In genomic region chr16:75622762-75623605, GRCh38 we compare ENCODE assay signal across 8 cellular contexts. TPM values are rescaled to one million over a fixed set of nuclear protein-coding genes. Genes with fewer than 3 reads are reported as not detected.
DNase-seq lines count a peak whose midpoint lies in the region; ATAC-seq, FAIRE-seq and TF ChIP-seq lines count a peak whose summit lies in the region.

Gene ADAT1, minus strand, starts transcription at chr16:75623281. Its CDS starts 2,482 bp downstream, at chr16:75620799.

- ATAC-seq in HG02840 (IDR thresholded peaks at IDR 0.05; ENCODE audit: low FRiP score, unreplicated experiment): peak; percentile 90
- ATAC-seq in T-cell (replicated peaks in 1 of 4): peak; percentile 91 to 95 (median 93)

- H3K9me3 Mint-ChIP-seq in T-cell (no peaks in the 10 kb centered on the region), type B pancreatic cell (no peaks in the 10 kb centered on the region)

- POLR2A ChIA-PET in T-cell (lab: Charles Lee): interaction anchor here (0.5 to 3.6 kb wide), 10 partner anchors 24 to 555 kb away, joined by 3 to 59 read pairs (median 5); partner anchors contain the start of genes KARS1 (in 2 of the 2), TERF2IP (in 2 of the 2) and GABARAPL2 (in 1 of the 2)

- H3K36me3 Mint-ChIP-seq in T-cell: peaks cover 44% of the 10 kb centered on the region
- H3K36me3 Mint-ChIP-seq in type B pancreatic cell: peaks cover 20% of the 10 kb centered on the region

- TF ChIP-seq POLR2A in GM12891 (IDR thresholded peaks at IDR 0.05; ENCODE audit: low read depth, low read length): peak; percentile 94

- peak within 1 kb of the TSS; percentile 77 for H3K27ac ChIP-seq in adipose tissue (ENCODE audit: low read depth, low read length)

- H3K4me3 Mint-ChIP-seq in T-cell (peak within 1 kb of the TSS; percentile 94 to 96 (median 95)), type B pancreatic cell (peak within 1 kb of the TSS; percentile 97)

- no peaks in the 10 kb centered on the region for H3K27me3 Mint-ChIP-seq in T-cell
- no peaks in the 10 kb centered on the region for H3K27me3 Mint-ChIP-seq in type B pancreatic cell

- intact Hi-C loops in cardiac septum (cut with DNase I): loop anchor here (2.0 to 5.0 kb wide), 4 partner anchors 24 to 158 kb away; partner anchors contain the start of genes GABARAPL2, KARS1, TERF2IP and TMEM170A

- 0 to 1% (median 1%) methylated on average over 61 to 62 of the region's 62 CpGs for WGBS in adipose tissue, 3 donors

- peak within 1 kb of the TSS; percentile 90 to 96 for H3K27ac Mint-ChIP-seq in T-cell
- H3K27ac Mint-ChIP-seq in type B pancreatic cell: peak within 1 kb of the TSS; percentile 98

- H3K4me1 Mint-ChIP-seq in T-cell: peaks cover 55 to 75% (median 63%) of the 10 kb centered on the region in 3 donors
- H3K4me1 Mint-ChIP-seq in type B pancreatic cell (ENCODE audit: unreplicated experiment): peaks cover 12% of the 10 kb centered on the region

- TF ChIP-seq CTCF in type B pancreatic cell (conservative IDR thresholded peaks at IDR 0.05): no peak

- peak; percentile 90 for FAIRE-seq in GM12891 (lab: Jason Lieb, UNC)

- DNase-seq in GM12891 (ENCODE audit: insufficient read length, low spot score) (peak; percentile 87), NCI-H1436 treated with DMSO at 0.1 percent for 48 hours (lab: John Stamatoyannopoulos, UW) (peak; percentile 86), T-cell (peak; percentile 89 to 100 (median 99)), cardiac septum (ENCODE audit: low spot score) (peak; percentile 99), pons (ENCODE audit: low spot score) (peak; percentile 97), type B pancreatic cell (ENCODE audit: extremely low spot score, unreplicated experiment) (peak; percentile 97)

- CTCF ChIA-PET in T-cell (lab: Charles Lee): interaction anchor here (0.7 to 3.0 kb wide), 15 partner anchors 8 to 964 kb away, joined by 3 to 27 read pairs (median 4); partner anchors contain the start of genes KARS1 (in 2 of the 2), TERF2IP (in 2 of the 2), CFDP1 (in 1 of the 2) and GABARAPL2 (in 1 of the 2)

TF ChIP-seq in GM12891, 5 proteins besides CTCF, POLR2A, EP300 and RAD21:
- no peak for TF ChIP-seq PAX5 (IDR thresholded peaks at IDR 0.05; ENCODE audit: insufficient read depth, low read length, severe bottlenecking)
- TF ChIP-seq POU2F2 (IDR thresholded peaks at IDR 0.05; ENCODE audit: low read depth, low read length): peak; percentile 79
- TF ChIP-seq POLR2AphosphoS5 (IDR thresholded peaks at IDR 0.05; ENCODE audit: low read depth, low read length): peak; percentile 89
- peak; percentile 20; the same call in 1 of the 2 replicates for TF ChIP-seq SPI1 (IDR thresholded peaks at IDR 0.05; ENCODE audit: low read depth, low read length)
- TF ChIP-seq TAF1 (IDR thresholded peaks at IDR 0.05; ENCODE audit: low read depth, low read length): peak; percentile 68
TF ChIP-seq in GM12891: peak in this region for 4.

RNA-seq across cellular contexts. Expression of gene ADAT1, which starts in this region (rescaled TPM):
- polyA plus RNA-seq in GM12891 (2012; ENCODE audit: low read depth, missing spikeins): 21.3 TPM
- total RNA-seq in T-cell (10 to 100 TPM; 62.9 to 79.2 (median 72.0) TPM), cardiac septum (28.0 TPM), type B pancreatic cell (ENCODE audit: low replicate concordance) (39.6 and 51.9 TPM in 2 replicates)
- polyA plus RNA-seq in adipose tissue: 10 to 100 TPM in 2 of 3 donors, 1 to 10 TPM in 1; 7.5 to 19.9 (median 10.5) TPM

Comparison
In these comparisons a context has a peak if more than half of its experiments do, and no peak if none do; other contexts are left out.
1. Peak in every context shown above with its lines: DNase-seq, ATAC-seq and H3K27ac ChIP-seq.